ENCODE assay signal across 8 cellular contexts in the genomic region with DNA sequence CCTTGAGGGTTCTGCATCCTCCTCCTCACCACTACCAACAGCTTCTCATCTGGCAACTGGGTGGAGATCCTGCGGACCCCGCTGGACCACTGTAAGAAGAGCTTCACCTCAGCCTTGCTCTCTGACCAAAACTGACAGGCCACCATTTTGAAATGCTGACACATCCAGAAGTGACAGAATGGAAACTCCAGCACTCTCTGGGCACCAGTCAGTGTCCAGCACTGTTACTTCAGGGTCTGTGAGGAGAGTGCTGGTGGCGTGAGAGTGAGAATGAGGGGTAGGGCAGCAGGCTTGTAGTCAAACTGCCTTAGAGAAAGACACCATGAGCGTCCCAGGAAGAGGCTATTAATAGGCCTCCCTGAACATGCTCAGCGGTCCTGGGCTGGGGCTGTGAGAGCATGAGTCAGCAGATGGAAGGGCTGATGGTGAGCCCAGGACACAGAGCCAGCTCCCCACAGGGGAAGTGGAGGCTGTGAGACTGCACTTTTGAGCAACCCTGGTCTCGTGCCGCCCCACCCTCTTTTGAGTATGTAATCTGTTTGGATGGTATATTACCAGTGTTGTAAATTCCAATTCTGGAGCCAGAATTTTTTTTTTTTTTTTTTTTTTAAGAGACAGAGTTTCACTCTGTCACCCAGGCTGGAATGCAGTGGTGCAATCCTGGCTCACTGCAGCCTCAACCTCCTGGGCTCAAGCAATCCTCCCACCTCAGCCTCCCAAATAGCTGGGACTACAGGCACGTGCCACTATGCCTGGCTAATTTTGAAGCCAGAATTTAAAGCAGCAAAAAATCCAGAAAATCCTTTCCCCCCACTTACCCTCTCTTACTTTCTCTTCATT. TPM values are rescaled to one million over a fixed set of nuclear protein-coding genes. Genes with fewer than 3 reads are reported as not detected.
DNase-seq lines count a peak whose midpoint lies in the region; ATAC-seq and TF ChIP-seq lines count a peak whose summit lies in the region.

No MANE protein-coding gene starts in this region.

- H3K4me3 Mint-ChIP-seq in brain = peak overlapping the region in 1 of 5 experiments; percentile 1

- TF ChIP-seq EP300 in upper lobe of left lung (IDR thresholded peaks at IDR 0.05) = no peak

- H3K27ac Mint-ChIP-seq in brain = peak overlapping the region; percentile 18 to 86 (median 56)

- in situ Hi-C loops in KBM-7 (cut with MboI; ENCODE audit: low pct_unique_long_range_greater_than_20kb, low sequenced_read_pairs) = no loop called here

- DNase-seq in AG09309 (ENCODE audit: low read depth) (peak; percentile 95), KBM-7 (peak; percentile 84), left lung (peak; percentile 92 to 93), upper lobe of left lung (peak in 1 of 2 donors; percentile 91), NCI-H2196 (lab: John Stamatoyannopoulos, UW; ENCODE audit: unreplicated experiment) (no peak), activated T-cell treated with anti-CD3 and anti-CD28 coated beads for 4 hours (no peak)

- TF ChIP-seq POLR2A in upper lobe of left lung (IDR thresholded peaks at IDR 0.05) = no peak

- TF ChIP-seq CTCF in AG09309 (IDR thresholded peaks at IDR 0.05; ENCODE audit: control insufficient read depth, insufficient read depth, low read depth, low read length, missing control alignments) (no peak), brain (conservative IDR thresholded peaks at IDR 0.05) (no peak), left lung (IDR thresholded peaks at IDR 0.05) (no peak), upper lobe of left lung (IDR thresholded peaks at IDR 0.05) (no peak)

- H3K36me3 Mint-ChIP-seq in brain = no peaks in the 10 kb centered on the region

- peaks cover 0 to 4% (median 0%) of the 10 kb centered on the region in 5 experiments for H3K9me3 Mint-ChIP-seq in brain

- ATAC-seq in left lung (peak; percentile 92), upper lobe of left lung (ENCODE audit: low FRiP score in 2 of 2) (peak; percentile 70 to 93), HG03520 (IDR thresholded peaks at IDR 0.05; ENCODE audit: unreplicated experiment) (no peak)

- H3K4me1 ChIP-seq in left lung (peaks cover 0 to 46% of the 10 kb centered on the region in 2 donors), upper lobe of left lung (peaks cover 0 to 10% (median 5%) of the 10 kb centered on the region in 4 donors)

- 72 to 73% methylated on average over 8 of the region's 8 CpGs for WGBS in upper lobe of left lung, 2 donors

- H3K4me1 Mint-ChIP-seq in brain = peaks cover 31% of the 10 kb centered on the region

- H3K27me3 ChIP-seq in left lung (no peaks in the 10 kb centered on the region), upper lobe of left lung (no peaks in the 10 kb centered on the region)

- H3K27ac ChIP-seq in left lung (peak overlapping the region; percentile 53 to 81), upper lobe of left lung (peak overlapping the region in 3 of 4 donors; percentile 47 to 60 (median 48))

- H3K36me3 ChIP-seq in left lung (no peaks in the 10 kb centered on the region), upper lobe of left lung (no peaks in the 10 kb centered on the region)

- intact Hi-C loops in left lung (cut with DNase I) = no loop called here

- H3K9me3 ChIP-seq in left lung (no peaks in the 10 kb centered on the region), upper lobe of left lung (no peaks in the 10 kb centered on the region)

- H3K4me3 ChIP-seq in AG09309 (ENCODE audit: control insufficient read depth, low read depth, low read length) (no peak overlapping the region), left lung (no peak overlapping the region), upper lobe of left lung (no peak overlapping the region)

- H3K27me3 Mint-ChIP-seq in brain = no peaks in the 10 kb centered on the region

RNA-seq across cellular contexts. Expression of gene SLC30A1, which starts 34.4 kb away (rescaled TPM):
- polyA plus RNA-seq in brain (ENCODE audit: insufficient read depth, low read depth, low replicate concordance) = 3.7 TPM
- total RNA-seq in left lung (10 to 100 TPM; 22.2 to 37.7 TPM), upper lobe of left lung (10 to 100 TPM in 4 of 6 donors, 1 to 10 TPM in 2; 3.1 to 19.2 (median 13.2) TPM)

Comparison
In these comparisons a context has a peak if more than half of its experiments do, and no peak if none do; other contexts are left out.
1. DNase-seq: peak in AG09309 (single experiment), KBM-7 (single experiment) and left lung (2 of 2); none in NCI-H2196 (single experiment) and activated T-cell treated with anti-CD3 and anti-CD28 coated beads for 4 hours (single experiment).